ENCODE assay signal across 23 cellular contexts in genomic region chrX:10966057-10966456, GRCh38.
"Had no signal": no experiment of that assay in that cellular context is flagged by ENCODE, and none has a peak within 500 bp of the region (broad histone marks: within the 10 kb centered on the region; RNA-seq: fewer than 3 reads in every experiment).

No MANE protein-coding gene starts in this region.

- H3K4me1 ChIP-seq: esophagus squamous epithelium, gastrocnemius medialis, heart right ventricle, left ventricle myocardium inferior, lower lobe of right lung had no signal

- H3K4me3 ChIP-seq: coronary artery, dorsolateral prefrontal cortex, esophagus squamous epithelium, gastrocnemius medialis, heart right ventricle, left ventricle myocardium inferior, lower lobe of right lung, mucosa of descending colon had no signal

- H3K27me3 ChIP-seq: gastrocnemius medialis, heart right ventricle had no signal

- ATAC-seq: gastrocnemius medialis, heart right ventricle, left cardiac atrium, lower lobe of right lung, mucosa of descending colon had no signal

- H3K36me3 ChIP-seq: esophagus squamous epithelium, gastrocnemius medialis, heart right ventricle, left ventricle myocardium inferior, lower lobe of right lung had no signal

- H3K9me3 ChIP-seq: esophagus squamous epithelium, gastrocnemius medialis, heart right ventricle, left ventricle myocardium inferior, lower lobe of right lung, mucosa of descending colon had no signal

- H3K27ac ChIP-seq: coronary artery, dorsolateral prefrontal cortex, esophagus squamous epithelium, gastrocnemius medialis, heart right ventricle, left ventricle myocardium inferior, lower lobe of right lung had no signal

- DNase-seq: dermis blood vessel endothelial cell; dorsolateral prefrontal cortex; effector CD4-positive, alpha-beta T cell; effector memory CD4-positive, alpha-beta T cell; esophagus squamous epithelium; foreskin fibroblast; foreskin melanocyte; gastrocnemius medialis; glutamatergic neuron; head of caudate nucleus; heart right ventricle; hippocampal formation; left cardiac atrium; left ventricle myocardium inferior; lower lobe of right lung; mesenchymal stem cell; mucosa of descending colon; naive B cell had no signal

- FAIRE-seq: colon, endothelial cell of umbilical vein, islet of Langerhans, keratinocyte had no signal
